31 cellular contexts compared by ENCODE assay signal in the genomic region with DNA sequence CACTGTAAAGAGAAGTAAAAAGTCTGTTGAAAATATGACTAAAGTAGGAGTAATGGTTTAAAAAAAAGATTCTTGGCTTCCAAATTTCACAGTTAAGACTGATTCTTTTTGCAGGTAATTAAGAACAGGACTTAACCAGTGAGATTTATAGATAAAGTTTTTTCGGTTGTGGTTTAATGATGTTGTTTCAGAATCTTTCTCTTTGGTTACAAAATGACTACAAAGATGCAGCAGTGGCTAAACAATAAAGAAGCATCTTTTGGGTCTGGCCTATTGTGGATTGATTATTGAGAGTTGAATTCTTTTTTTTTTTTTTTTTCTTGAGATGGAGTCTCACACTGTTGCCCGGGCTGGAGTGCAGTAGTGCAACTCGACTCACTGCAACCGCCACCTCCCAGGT.
"Had no signal": no experiment of that assay in that cellular context is flagged by ENCODE, and none has a peak within 500 bp of the region (broad histone marks: within the 10 kb centered on the region; RNA-seq: fewer than 3 reads in every experiment).

No MANE protein-coding gene starts in this region.

- H3K4me3 Mint-ChIP-seq: activated CD8-positive, alpha-beta T cell treated with anti-CD3 and anti-CD28 coated beads for 36 hours; activated naive CD4-positive, alpha-beta T cell treated with anti-CD3 and anti-CD28 coated beads, Interleukin-2, amount 50 U/mL, for 24 hours; activated naive CD8-positive, alpha-beta T cell treated with anti-CD3 and anti-CD28 coated beads, Interleukin-2, amount 10 ng/mL, durations not matched to agents 7 days and 5 days; activated T-cell treated with anti-CD3 and anti-CD28 coated beads, Interleukin-2, amount 50 U/mL, for 4 hours had no signal

- H3K27me3 ChIP-seq: ascending aorta, cardiac muscle cell, Peyer's patch had no signal

- DNase-seq: activated CD4-positive, alpha-beta T cell treated with anti-CD3 and anti-CD28 coated beads for 4 hours; activated CD4-positive, alpha-beta T cell treated with anti-CD3 and anti-CD28 coated beads, Interleukin-2, amount 50 U/mL, for 1 hour; activated CD8-positive, alpha-beta T cell treated with anti-CD3 and anti-CD28 coated beads for 36 hours; activated gamma-delta T cell; activated naive CD4-positive, alpha-beta T cell treated with Interleukin-2 at 50 U/mL for 16 hours; activated naive CD8-positive, alpha-beta T cell treated with anti-CD3 and anti-CD28 coated beads, Interleukin-2, amount 10 ng/mL, durations not matched to agents 7 days and 5 days; activated T-cell treated with anti-CD3 and anti-CD28 coated beads for 4 hours; activated T-cell treated with anti-CD3 and anti-CD28 coated beads, Interleukin-2, amount 50 U/mL, for 4 hours; amygdala; cerebellar nuclear complex; MM.1S; MV-4-11; NCI-H1092; NCI-H1436 treated with DMSO at 0.1 percent for 48 hours; NCI-H1694 treated with DMSO at 0.1 percent for 48 hours; NCI-H2029; NCI-H345; NCI-H526; NCI-H748 treated with DMSO at 0.1 percent for 48 hours; NK-92 treated with Interleukin-12 subunit alpha and Interleukin-12 subunit beta, amount 100 ng/mL, for 24 hours; PC-3; Peyer's patch; RPMI8226; SIG-M5; T1000 had no signal

- H3K4me3 ChIP-seq: ascending aorta, cardiac muscle cell, Peyer's patch had no signal

- ATAC-seq: activated CD8-positive, alpha-beta T cell treated with anti-CD3 and anti-CD28 coated beads for 36 hours; activated T-cell treated with anti-CD3 and anti-CD28 coated beads, Interleukin-2, amount 50 U/mL, for 4 hours; PC-3; SK-N-SH treated with all-trans-retinoic acid at 6 μM for 48 hours had no signal

- H3K4me1 ChIP-seq: ascending aorta, Peyer's patch had no signal

- H3K36me3 ChIP-seq: ascending aorta, cardiac muscle cell, Peyer's patch had no signal

- H3K27me3 Mint-ChIP-seq: activated CD8-positive, alpha-beta T cell treated with anti-CD3 and anti-CD28 coated beads for 36 hours; activated naive CD4-positive, alpha-beta T cell treated with anti-CD3 and anti-CD28 coated beads, Interleukin-2, amount 50 U/mL, for 24 hours; activated naive CD8-positive, alpha-beta T cell treated with anti-CD3 and anti-CD28 coated beads, Interleukin-2, amount 10 ng/mL, durations not matched to agents 7 days and 5 days had no signal

- H3K27ac ChIP-seq: ascending aorta, cardiac muscle cell, KMS-11, Peyer's patch had no signal

- H3K27ac Mint-ChIP-seq: activated naive CD8-positive, alpha-beta T cell treated with anti-CD3 and anti-CD28 coated beads, Interleukin-2, amount 10 ng/mL, durations not matched to agents 7 days and 5 days; activated T-helper 2 cell treated with anti-CD3 and anti-CD28 coated beads, Interferon-gamma antibody, Interleukin-2, Interleukin-4, amounts not matched to agents 10 μg/mL and 5 μg/mL and 100 μg/mL, durations not matched to agents 14 hours and 24 hours and 36 hours had no signal

- H3K9me3 ChIP-seq: ascending aorta had no signal
